1 cellular context compared by ENCODE assay signal in the genomic region with DNA sequence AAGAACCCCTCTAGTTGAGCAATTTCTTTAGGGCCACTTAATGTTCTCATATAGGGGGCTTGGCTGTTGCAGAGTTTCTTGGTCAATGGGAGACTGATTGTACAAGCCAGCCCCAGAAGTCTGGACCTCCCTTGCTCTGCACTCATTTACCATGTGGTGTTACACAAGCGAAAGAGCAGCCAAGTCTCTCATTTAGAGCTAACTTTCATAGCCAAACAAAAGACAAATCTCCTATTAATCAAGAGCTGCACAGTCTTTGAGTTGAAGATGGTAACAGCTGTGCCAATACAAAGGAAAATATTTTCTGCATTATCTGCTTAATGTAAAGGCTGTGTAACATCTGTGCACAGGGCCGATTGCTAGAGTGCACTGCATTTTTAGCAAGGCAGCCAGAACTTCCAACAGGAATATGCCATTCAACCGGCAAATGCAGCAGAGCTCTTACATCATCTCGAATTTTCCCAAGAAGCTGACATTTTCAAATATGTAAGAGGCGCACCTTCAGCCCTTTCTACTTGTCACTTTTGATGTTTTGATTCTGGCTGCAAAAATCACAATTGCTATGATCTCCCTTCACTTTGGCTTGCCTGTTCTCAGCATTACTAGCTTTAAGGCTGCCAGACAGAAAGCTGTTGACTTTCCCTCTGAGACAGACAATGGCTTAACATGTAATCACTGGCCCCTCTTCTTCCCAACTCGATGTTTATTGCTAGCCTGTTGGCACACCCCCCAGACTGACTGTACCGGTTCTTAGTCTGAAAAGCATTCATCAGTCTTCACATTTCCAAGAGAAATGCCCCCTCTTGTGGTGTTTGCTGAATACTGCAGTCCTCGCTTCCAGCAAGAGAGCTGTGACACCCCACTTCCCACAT.
A peak's percentile ranks its signal among the peaks of the same experiment; 100 is the strongest.
TF ChIP-seq lines count a peak whose summit lies in the region.

No MANE protein-coding gene starts in this region.

TF ChIP-seq in HepG2, 621 proteins besides CTCF, POLR2A, EP300 and RAD21 (continued from another document and continues in another):
- TF ChIP-seq, protein P1, sequence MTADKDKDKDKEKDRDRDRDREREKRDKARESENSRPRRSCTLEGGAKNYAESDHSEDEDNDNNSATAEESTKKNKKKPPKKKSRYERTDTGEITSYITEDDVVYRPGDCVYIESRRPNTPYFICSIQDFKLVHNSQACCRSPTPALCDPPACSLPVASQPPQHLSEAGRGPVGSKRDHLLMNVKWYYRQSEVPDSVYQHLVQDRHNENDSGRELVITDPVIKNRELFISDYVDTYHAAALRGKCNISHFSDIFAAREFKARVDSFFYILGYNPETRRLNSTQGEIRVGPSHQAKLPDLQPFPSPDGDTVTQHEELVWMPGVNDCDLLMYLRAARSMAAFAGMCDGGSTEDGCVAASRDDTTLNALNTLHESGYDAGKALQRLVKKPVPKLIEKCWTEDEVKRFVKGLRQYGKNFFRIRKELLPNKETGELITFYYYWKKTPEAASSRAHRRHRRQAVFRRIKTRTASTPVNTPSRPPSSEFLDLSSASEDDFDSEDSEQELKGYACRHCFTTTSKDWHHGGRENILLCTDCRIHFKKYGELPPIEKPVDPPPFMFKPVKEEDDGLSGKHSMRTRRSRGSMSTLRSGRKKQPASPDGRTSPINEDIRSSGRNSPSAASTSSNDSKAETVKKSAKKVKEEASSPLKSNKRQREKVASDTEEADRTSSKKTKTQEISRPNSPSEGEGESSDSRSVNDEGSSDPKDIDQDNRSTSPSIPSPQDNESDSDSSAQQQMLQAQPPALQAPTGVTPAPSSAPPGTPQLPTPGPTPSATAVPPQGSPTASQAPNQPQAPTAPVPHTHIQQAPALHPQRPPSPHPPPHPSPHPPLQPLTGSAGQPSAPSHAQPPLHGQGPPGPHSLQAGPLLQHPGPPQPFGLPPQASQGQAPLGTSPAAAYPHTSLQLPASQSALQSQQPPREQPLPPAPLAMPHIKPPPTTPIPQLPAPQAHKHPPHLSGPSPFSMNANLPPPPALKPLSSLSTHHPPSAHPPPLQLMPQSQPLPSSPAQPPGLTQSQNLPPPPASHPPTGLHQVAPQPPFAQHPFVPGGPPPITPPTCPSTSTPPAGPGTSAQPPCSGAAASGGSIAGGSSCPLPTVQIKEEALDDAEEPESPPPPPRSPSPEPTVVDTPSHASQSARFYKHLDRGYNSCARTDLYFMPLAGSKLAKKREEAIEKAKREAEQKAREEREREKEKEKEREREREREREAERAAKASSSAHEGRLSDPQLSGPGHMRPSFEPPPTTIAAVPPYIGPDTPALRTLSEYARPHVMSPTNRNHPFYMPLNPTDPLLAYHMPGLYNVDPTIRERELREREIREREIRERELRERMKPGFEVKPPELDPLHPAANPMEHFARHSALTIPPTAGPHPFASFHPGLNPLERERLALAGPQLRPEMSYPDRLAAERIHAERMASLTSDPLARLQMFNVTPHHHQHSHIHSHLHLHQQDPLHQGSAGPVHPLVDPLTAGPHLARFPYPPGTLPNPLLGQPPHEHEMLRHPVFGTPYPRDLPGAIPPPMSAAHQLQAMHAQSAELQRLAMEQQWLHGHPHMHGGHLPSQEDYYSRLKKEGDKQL (CRISPR knock-in tag; IDR thresholded peaks at IDR 0.05; ENCODE audit: low read depth) = no peak
- TF ChIP-seq HOXA3 (CRISPR knock-in tag; IDR thresholded peaks at IDR 0.05) (no peak), MTA3 (CRISPR knock-in tag; IDR thresholded peaks at IDR 0.05) (no peak), SRSF4 (IDR thresholded peaks at IDR 0.05; ENCODE audit: low read depth, low read length, poor library complexity, severe bottlenecking) (no peak), YY1 (IDR thresholded peaks at IDR 0.05; ENCODE audit: insufficient read depth, insufficient replicate concordance, low read depth, low read length) (no peak), FOXK1 (CRISPR knock-in tag; IDR thresholded peaks at IDR 0.05; ENCODE audit: borderline replicate concordance, low read depth) (no peak), ZFP36 (IDR thresholded peaks at IDR 0.05; ENCODE audit: borderline replicate concordance, low read depth, low read length, partially characterized antibody) (no peak), GTF3A (CRISPR knock-in tag; conservative IDR thresholded peaks at IDR 0.05) (no peak), ZNF33B (CRISPR knock-in tag; IDR thresholded peaks at IDR 0.05) (no peak), MTA1 (CRISPR knock-in tag; IDR thresholded peaks at IDR 0.05; ENCODE audit: borderline replicate concordance) (no peak), SOX6 (IDR thresholded peaks at IDR 0.05) (no peak), SOX6 (CRISPR knock-in tag; IDR thresholded peaks at IDR 0.05) (peak; percentile 33; the same call in 1 of the 2 replicates), NBN (conservative IDR thresholded peaks at IDR 0.05) (no peak), ZNF3 (CRISPR knock-in tag; IDR thresholded peaks at IDR 0.05) (no peak), ZNF619 (CRISPR knock-in tag; IDR thresholded peaks at IDR 0.05) (no peak), ZNF432 (CRISPR knock-in tag; IDR thresholded peaks at IDR 0.05; ENCODE audit: borderline replicate concordance) (no peak), PRMT3 (CRISPR knock-in tag; IDR thresholded peaks at IDR 0.05; ENCODE audit: borderline replicate concordance, low read depth) (no peak), MXI1 (IDR thresholded peaks at IDR 0.05; ENCODE audit: borderline replicate concordance, low read depth, low read length) (no peak), ELF1 (CRISPR knock-in tag; IDR thresholded peaks at IDR 0.05) (0 out of 2 replicates have a peak, but pooled peaks have one; percentile 31), ZNF552 (CRISPR knock-in tag; IDR thresholded peaks at IDR 0.05; ENCODE audit: borderline replicate concordance) (no peak), ZNF670 (CRISPR knock-in tag; IDR thresholded peaks at IDR 0.05; ENCODE audit: borderline replicate concordance) (no peak), ZNF263 (CRISPR knock-in tag; IDR thresholded peaks at IDR 0.05) (no peak), ZSCAN20 (CRISPR knock-in tag; IDR thresholded peaks at IDR 0.05; ENCODE audit: borderline replicate concordance) (no peak), IRF2 (CRISPR knock-in tag; IDR thresholded peaks at IDR 0.05) (0 out of 2 replicates have a peak, but pooled peaks have one; percentile 40), ZFP37 (CRISPR knock-in tag; IDR thresholded peaks at IDR 0.05; ENCODE audit: borderline replicate concordance) (no peak), ZNF331 (CRISPR knock-in tag; IDR thresholded peaks at IDR 0.05) (peak; percentile 44; the same call in 1 of the 2 replicates), ZNF614 (CRISPR knock-in tag; IDR thresholded peaks at IDR 0.05; ENCODE audit: borderline replicate concordance) (0 out of 2 replicates have a peak, but pooled peaks have one; percentile 45), NCOA2 (CRISPR knock-in tag; IDR thresholded peaks at IDR 0.05) (no peak), ZC3H13 (CRISPR knock-in tag; IDR thresholded peaks at IDR 0.05) (no peak), PCBP2 (optimal IDR thresholded peaks at IDR 0.05; ENCODE audit: low read depth, low read length, poor library complexity, severe bottlenecking) (no peak), HOXA5 (CRISPR knock-in tag; IDR thresholded peaks at IDR 0.05) (0 out of 2 replicates have a peak, but pooled peaks have one; percentile 53), ZNF468 (CRISPR knock-in tag; IDR thresholded peaks at IDR 0.05) (no peak), EEA1 (CRISPR knock-in tag; IDR thresholded peaks at IDR 0.05; ENCODE audit: borderline replicate concordance) (no peak), ESRRA (CRISPR knock-in tag; IDR thresholded peaks at IDR 0.05; ENCODE audit: low read depth) (no peak), RFX3 (CRISPR knock-in tag; IDR thresholded peaks at IDR 0.05) (no peak), ZNF607 (CRISPR knock-in tag; IDR thresholded peaks at IDR 0.05; ENCODE audit: borderline replicate concordance) (peak; percentile 9; the same call in 1 of the 2 replicates), ADNP (CRISPR knock-in tag; IDR thresholded peaks at IDR 0.05) (no peak), KDM2A (CRISPR knock-in tag; IDR thresholded peaks at IDR 0.05; ENCODE audit: borderline replicate concordance, low read depth) (no peak), YEATS4 (CRISPR knock-in tag; IDR thresholded peaks at IDR 0.05; ENCODE audit: borderline replicate concordance) (no peak), HNRNPUL1 (IDR thresholded peaks at IDR 0.05; ENCODE audit: low read depth, low read length) (no peak), SCMH1 (CRISPR knock-in tag; IDR thresholded peaks at IDR 0.05; ENCODE audit: borderline replicate concordance) (no peak), KAT7 (CRISPR knock-in tag; IDR thresholded peaks at IDR 0.05; ENCODE audit: borderline replicate concordance) (no peak), ZNF724P (CRISPR knock-in tag; IDR thresholded peaks at IDR 0.05; ENCODE audit: borderline replicate concordance) (no peak), RBFOX2 (IDR thresholded peaks at IDR 0.05; ENCODE audit: low read depth, low read length) (no peak)
- TF ChIP-seq, protein P2, sequence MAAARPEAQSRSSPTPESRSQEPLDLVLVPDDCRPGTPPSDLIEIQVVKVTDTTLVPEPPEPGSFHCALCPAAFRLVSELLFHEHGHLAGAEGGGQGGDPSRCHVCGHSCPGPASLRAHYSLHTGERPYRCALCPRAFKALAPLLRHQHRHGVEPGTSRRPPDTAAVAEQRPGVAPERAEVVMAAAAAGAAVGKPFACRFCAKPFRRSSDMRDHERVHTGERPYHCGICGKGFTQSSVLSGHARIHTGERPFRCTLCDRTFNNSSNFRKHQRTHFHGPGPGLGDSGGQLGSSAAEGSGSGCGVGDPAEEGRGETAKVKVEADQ (CRISPR knock-in tag; IDR thresholded peaks at IDR 0.05; ENCODE audit: borderline replicate concordance) = no peak
- TF ChIP-seq, protein P3, sequence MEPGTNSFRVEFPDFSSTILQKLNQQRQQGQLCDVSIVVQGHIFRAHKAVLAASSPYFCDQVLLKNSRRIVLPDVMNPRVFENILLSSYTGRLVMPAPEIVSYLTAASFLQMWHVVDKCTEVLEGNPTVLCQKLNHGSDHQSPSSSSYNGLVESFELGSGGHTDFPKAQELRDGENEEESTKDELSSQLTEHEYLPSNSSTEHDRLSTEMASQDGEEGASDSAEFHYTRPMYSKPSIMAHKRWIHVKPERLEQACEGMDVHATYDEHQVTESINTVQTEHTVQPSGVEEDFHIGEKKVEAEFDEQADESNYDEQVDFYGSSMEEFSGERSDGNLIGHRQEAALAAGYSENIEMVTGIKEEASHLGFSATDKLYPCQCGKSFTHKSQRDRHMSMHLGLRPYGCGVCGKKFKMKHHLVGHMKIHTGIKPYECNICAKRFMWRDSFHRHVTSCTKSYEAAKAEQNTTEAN (CRISPR knock-in tag; conservative IDR thresholded peaks at IDR 0.05) = no peak
- TF ChIP-seq, protein P4, sequence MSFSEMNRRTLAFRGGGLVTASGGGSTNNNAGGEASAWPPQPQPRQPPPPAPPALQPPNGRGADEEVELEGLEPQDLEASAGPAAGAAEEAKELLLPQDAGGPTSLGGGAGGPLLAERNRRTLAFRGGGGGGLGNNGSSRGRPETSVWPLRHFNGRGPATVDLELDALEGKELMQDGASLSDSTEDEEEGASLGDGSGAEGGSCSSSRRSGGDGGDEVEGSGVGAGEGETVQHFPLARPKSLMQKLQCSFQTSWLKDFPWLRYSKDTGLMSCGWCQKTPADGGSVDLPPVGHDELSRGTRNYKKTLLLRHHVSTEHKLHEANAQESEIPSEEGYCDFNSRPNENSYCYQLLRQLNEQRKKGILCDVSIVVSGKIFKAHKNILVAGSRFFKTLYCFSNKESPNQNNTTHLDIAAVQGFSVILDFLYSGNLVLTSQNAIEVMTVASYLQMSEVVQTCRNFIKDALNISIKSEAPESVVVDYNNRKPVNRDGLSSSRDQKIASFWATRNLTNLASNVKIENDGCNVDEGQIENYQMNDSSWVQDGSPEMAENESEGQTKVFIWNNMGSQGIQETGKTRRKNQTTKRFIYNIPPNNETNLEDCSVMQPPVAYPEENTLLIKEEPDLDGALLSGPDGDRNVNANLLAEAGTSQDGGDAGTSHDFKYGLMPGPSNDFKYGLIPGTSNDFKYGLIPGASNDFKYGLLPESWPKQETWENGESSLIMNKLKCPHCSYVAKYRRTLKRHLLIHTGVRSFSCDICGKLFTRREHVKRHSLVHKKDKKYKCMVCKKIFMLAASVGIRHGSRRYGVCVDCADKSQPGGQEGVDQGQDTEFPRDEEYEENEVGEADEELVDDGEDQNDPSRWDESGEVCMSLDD (CRISPR knock-in tag; IDR thresholded peaks at IDR 0.05; ENCODE audit: borderline replicate concordance) = no peak
- TF ChIP-seq, protein P5, sequence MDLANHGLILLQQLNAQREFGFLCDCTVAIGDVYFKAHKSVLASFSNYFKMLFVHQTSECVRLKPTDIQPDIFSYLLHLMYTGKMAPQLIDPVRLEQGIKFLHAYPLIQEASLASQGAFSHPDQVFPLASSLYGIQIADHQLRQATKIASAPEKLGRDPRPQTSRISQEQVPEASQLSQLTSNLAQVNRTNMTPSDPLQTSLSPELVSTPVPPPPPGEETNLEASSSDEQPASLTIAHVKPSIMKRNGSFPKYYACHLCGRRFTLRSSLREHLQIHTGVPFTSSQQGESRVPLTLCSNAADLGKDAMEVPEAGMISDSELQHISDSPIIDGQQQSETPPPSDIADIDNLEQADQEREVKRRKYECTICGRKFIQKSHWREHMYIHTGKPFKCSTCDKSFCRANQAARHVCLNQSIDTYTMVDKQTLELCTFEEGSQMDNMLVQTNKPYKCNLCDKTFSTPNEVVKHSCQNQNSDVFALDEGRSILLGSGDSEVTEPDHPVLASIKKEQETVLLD (CRISPR knock-in tag; IDR thresholded peaks at IDR 0.05; ENCODE audit: low read depth) = no peak
- TF ChIP-seq, protein P6, sequence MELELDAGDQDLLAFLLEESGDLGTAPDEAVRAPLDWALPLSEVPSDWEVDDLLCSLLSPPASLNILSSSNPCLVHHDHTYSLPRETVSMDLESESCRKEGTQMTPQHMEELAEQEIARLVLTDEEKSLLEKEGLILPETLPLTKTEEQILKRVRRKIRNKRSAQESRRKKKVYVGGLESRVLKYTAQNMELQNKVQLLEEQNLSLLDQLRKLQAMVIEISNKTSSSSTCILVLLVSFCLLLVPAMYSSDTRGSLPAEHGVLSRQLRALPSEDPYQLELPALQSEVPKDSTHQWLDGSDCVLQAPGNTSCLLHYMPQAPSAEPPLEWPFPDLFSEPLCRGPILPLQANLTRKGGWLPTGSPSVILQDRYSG (CRISPR knock-in tag; IDR thresholded peaks at IDR 0.05) = 0 out of 2 replicates have a peak, but pooled peaks have one; percentile 64
